Comparison of ENCODE assay signal across 10 cellular contexts in the genomic region with DNA sequence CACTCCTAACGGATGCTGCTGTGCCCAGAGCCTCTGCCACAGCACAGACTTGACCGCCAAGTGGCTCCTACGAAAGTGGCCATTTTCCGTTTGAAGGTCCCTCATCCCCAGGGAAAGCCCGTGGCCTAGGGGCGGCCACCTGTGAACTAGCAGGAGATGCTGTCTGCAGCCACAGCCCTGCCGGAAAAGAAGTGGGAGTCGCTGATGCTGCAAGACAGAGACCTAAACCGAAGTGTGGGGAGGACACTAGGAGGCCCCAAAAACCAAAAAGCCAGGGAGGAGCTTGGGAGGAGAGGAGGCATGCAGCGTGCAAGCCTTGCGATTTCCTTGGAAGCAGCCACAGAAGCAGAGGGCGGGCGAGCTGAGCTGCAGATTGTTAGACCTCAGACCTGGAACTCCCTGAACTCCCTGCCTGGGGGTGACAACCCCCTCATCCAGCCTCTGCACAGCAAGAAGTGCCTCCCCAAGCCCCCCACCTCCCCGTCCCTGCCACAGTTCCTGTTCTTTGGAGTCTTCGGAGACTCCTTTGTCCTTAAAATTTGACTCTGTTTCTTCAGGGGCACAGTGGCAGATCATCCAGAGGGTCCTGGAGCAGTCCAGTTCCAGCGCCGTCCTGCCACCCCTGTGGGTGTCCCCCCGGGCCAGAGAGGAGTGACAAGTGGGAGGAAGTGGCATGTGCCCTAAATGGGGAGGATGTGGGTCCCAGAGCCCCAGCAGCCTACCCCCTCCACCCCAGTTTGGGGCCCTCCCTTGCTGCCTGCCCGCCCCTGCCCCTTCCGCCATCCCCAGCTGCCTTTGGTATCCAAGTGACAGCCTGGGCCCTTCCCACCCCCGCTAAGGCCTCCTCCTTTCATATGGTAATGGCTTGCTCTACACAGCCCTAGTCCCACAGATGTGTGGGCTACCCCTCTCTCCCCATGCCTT. TPM values are rescaled to one million over a fixed set of nuclear protein-coding genes. Genes with fewer than 3 reads are reported as not detected.
DNase-seq lines count a peak whose midpoint lies in the region; ATAC-seq and TF ChIP-seq lines count a peak whose summit lies in the region.
"Had no signal": no experiment of that assay in that cellular context is flagged by ENCODE, and none has a peak within 500 bp of the region (broad histone marks: within the 10 kb centered on the region; RNA-seq: fewer than 3 reads in every experiment).

No MANE protein-coding gene starts in this region.

- WGBS in ectodermal cell, 2 experiments = 24% methylated on average over 21 of the region's 21 CpGs
- 50 to 55% (median 54%) methylated on average over 18 to 21 of the region's 21 CpGs for WGBS in stomach, 5 donors

- peak overlapping the region in 3 of 4 donors; percentile 54 to 59 (median 55) for H3K27ac ChIP-seq in Peyer's patch
- H3K27ac ChIP-seq in ectodermal cell (ENCODE audit: insufficient read depth, low read depth, low read length, poor library complexity, severe bottlenecking) = peak overlapping the region; percentile 78
- peak overlapping the region in 4 of 5 donors; percentile 62 to 79 (median 76) for H3K27ac ChIP-seq in stomach

- H3K4me3 ChIP-seq in Peyer's patch = no peak overlapping the region
- no peak overlapping the region for H3K4me3 ChIP-seq in ectodermal cell (ENCODE audit: insufficient read depth, low read depth, low read length)
- H3K4me3 ChIP-seq in stomach = peak overlapping the region in 1 of 4 donors; percentile 5

- TF ChIP-seq CTCF in Peyer's patch (IDR thresholded peaks at IDR 0.05) = no peak
- no peak for TF ChIP-seq CTCF in stomach (IDR thresholded peaks at IDR 0.05)

- peak in 2 of 3 donors; percentile 45 to 46 for DNase-seq in Peyer's patch
- peak; percentile 33 for DNase-seq in medulla oblongata (ENCODE audit: extremely low spot score)
- DNase-seq in stomach = peak; percentile 24
- no peak for DNase-seq in GDM1 (lab: John Stamatoyannopoulos, UW)
- no peak for DNase-seq in ureter (ENCODE audit: low spot score)
- DNase-seq: activated CD4-positive, alpha-beta T cell treated with anti-CD3 and anti-CD28 coated beads, Interleukin-2, amount 10 ng/mL, durations not matched to agents 24 days and 14 days; NCI-H526 had no signal

- H3K9me3 ChIP-seq in Peyer's patch (no peaks in the 10 kb centered on the region), ectodermal cell (ENCODE audit: control insufficient read depth, low read length) (no peaks in the 10 kb centered on the region), stomach (no peaks in the 10 kb centered on the region)

- no peaks in the 10 kb centered on the region for H3K27me3 ChIP-seq in Peyer's patch
- no peaks in the 10 kb centered on the region for H3K27me3 ChIP-seq in ectodermal cell (ENCODE audit: control insufficient read depth, insufficient read depth, low read length, poor library complexity, severe bottlenecking)
- H3K27me3 ChIP-seq in stomach = no peaks in the 10 kb centered on the region

- intact Hi-C loops in stomach (cut with DNase I; ENCODE audit: low total_unique reads) = no loop called here

- ATAC-seq in HG03025 (IDR thresholded peaks at IDR 0.05; ENCODE audit: low FRiP score, unreplicated experiment) (no peak), HG03460 (IDR thresholded peaks at IDR 0.05; ENCODE audit: unreplicated experiment) (no peak)

- no peak for TF ChIP-seq EP300 in stomach (IDR thresholded peaks at IDR 0.05)

- H3K36me3 ChIP-seq in Peyer's patch = peaks cover 0 to 27% (median 0%) of the 10 kb centered on the region in 3 donors
- H3K36me3 ChIP-seq in ectodermal cell (ENCODE audit: control insufficient read depth, insufficient read depth, low read length) = peaks cover 8% of the 10 kb centered on the region
- peaks cover 24 to 36% (median 34%) of the 10 kb centered on the region in 4 donors for H3K36me3 ChIP-seq in stomach

- H3K4me1 ChIP-seq in Peyer's patch (peaks cover 0 to 14% (median 0%) of the 10 kb centered on the region in 4 donors), ectodermal cell (ENCODE audit: control insufficient read depth, insufficient read depth, low read length) (peaks cover 52% of the 10 kb centered on the region), stomach (peaks cover 19 to 65% (median 45%) of the 10 kb centered on the region in 4 donors)

- TF ChIP-seq POLR2A in Peyer's patch (IDR thresholded peaks at IDR 0.05) (no peak), stomach (IDR thresholded peaks at IDR 0.05) (no peak)

RNA-seq across cellular contexts. Expression of a gene that starts 43.7 kb away (rescaled TPM):
- total RNA-seq in Peyer's patch = 10 to 100 TPM in 3 of 4 donors, 1 to 10 TPM in 1; 9.9 to 23.6 (median 17.2) TPM
- polyA plus RNA-seq in ectodermal cell (2013, experiment 1 of 4) = 14.7 TPM
- polyA plus RNA-seq in ectodermal cell (2013, experiment 2 of 4) = 14.3 TPM
- 13.1 TPM for polyA plus RNA-seq in ectodermal cell (2013, experiment 3 of 4)
- polyA plus RNA-seq in ectodermal cell (2013, experiment 4 of 4) = 15.5 TPM
- total RNA-seq in stomach = 10 to 100 TPM in 1 of 5 donors, 1 to 10 TPM in 4; 1.2 to 36.2 (median 6.4) TPM
- 1 to 10 TPM; 4.3 to 6.4 (median 5.2) TPM for polyA plus RNA-seq in stomach
- 12.3 TPM for total RNA-seq in ureter

Comparison
In these comparisons a context has a peak if more than half of its experiments do, and no peak if none do; other contexts are left out.
1. DNase-seq: peak in Peyer's patch (2 of 3), medulla oblongata (single experiment) and stomach (single experiment); none in GDM1 (single experiment) and ureter (single experiment).
2. Peak in every context shown above with its lines, with median percentiles within 50 percentile points of each other: H3K27ac ChIP-seq.